ENCODE assay signal across 31 cellular contexts in genomic region chr11:87879118-87879517, GRCh38.
A peak's percentile ranks its signal among the peaks of the same experiment; 100 is the strongest.
DNase-seq lines count a peak whose midpoint lies in the region; ATAC-seq and TF ChIP-seq lines count a peak whose summit lies in the region.
"Had no signal": no experiment of that assay in that cellular context is flagged by ENCODE, and none has a peak within 500 bp of the region (broad histone marks: within the 10 kb centered on the region; RNA-seq: fewer than 3 reads in every experiment).

No MANE protein-coding gene starts in this region.

- TF ChIP-seq CTCF in AG10803 (conservative IDR thresholded peaks at IDR 0.05; ENCODE audit: low read length) (no peak), HFF-Myc (IDR thresholded peaks at IDR 0.05; ENCODE audit: low read depth, low read length, missing control alignments) (no peak), brain microvascular endothelial cell (IDR thresholded peaks at IDR 0.05; ENCODE audit: low read depth, low read length, missing control alignments) (no peak), fibroblast of villous mesenchyme (IDR thresholded peaks at IDR 0.05; ENCODE audit: insufficient read depth, low read depth, low read length) (no peak)

- no peak overlapping the region for H3K27ac ChIP-seq in brain microvascular endothelial cell
- H3K27ac ChIP-seq: BLaER1, foreskin keratinocyte, left ventricle myocardium inferior, pancreas, testis, uterus, VCaP had no signal

- H3K36me3 ChIP-seq in brain microvascular endothelial cell (replicated peaks) = no peaks in the 10 kb centered on the region
- H3K36me3 ChIP-seq: BLaER1, left ventricle myocardium inferior, pancreas, uterus had no signal

- in situ Hi-C loops in brain microvascular endothelial cell (cut with HindIII; ENCODE audit: low pct_ligation_motif_present, low sequenced_read_pairs) = no loop called here

- DNase-seq in AG10803 (ENCODE audit: low read depth) (peak; percentile 65), HFF-Myc (ENCODE audit: extremely low read depth, low read depth) (peak; percentile 41), brain microvascular endothelial cell (peak; percentile 43), fibroblast of villous mesenchyme (ENCODE audit: low read depth) (peak; percentile 21), NCI-H2081 (lab: John Stamatoyannopoulos, UW) (no peak), inferior parietal cortex (ENCODE audit: extremely low spot score) (no peak)
- DNase-seq: activated CD4-positive, alpha-beta T cell treated with anti-CD3 and anti-CD28 coated beads, Interleukin-2, amount 10 ng/mL, durations not matched to agents 24 days and 14 days; activated naive CD4-positive, alpha-beta T cell treated with anti-CD3 and anti-CD28 coated beads, Interleukin-2, amount 10 ng/mL, durations not matched to agents 7 days and 5 days; activated T-cell treated with anti-CD3 and anti-CD28 coated beads, Interleukin-2, amount 50 U/mL, for 72 hours; COR-L47; DMS79; foreskin keratinocyte; Kasumi-1; left ventricle myocardium inferior; midbrain; NCI-H1092; NCI-H1930; NCI-H2227 treated with DMSO at 0.1 percent for 48 hours; NCI-H774; pancreas; right cardiac atrium; stimulated activated CD4-positive, alpha-beta T cell treated with anti-CD3 and anti-CD28 coated beads, Interleukin-12 subunit alpha, Interleukin-12 subunit beta, amount 100 ng/mL, for 4 hours; stimulated activated CD4-positive, alpha-beta T cell treated with anti-CD3 and anti-CD28 coated beads, Interleukin-4, amount 100 ng/mL, for 24 hours; stimulated activated naive B cell treated with anti-CD40 and anti-IgM and Interleukin-4, amounts not matched to agents 10 μg/mL and 1 μg/mL and 100 μg/mL, for 72 hours; testis; uterus had no signal

- ATAC-seq in HG03159 (IDR thresholded peaks at IDR 0.05; ENCODE audit: unreplicated experiment) = no peak
- no peak for ATAC-seq in HG02884 (IDR thresholded peaks at IDR 0.05; ENCODE audit: unreplicated experiment)
- ATAC-seq: activated T-cell treated with anti-CD3 and anti-CD28 coated beads, Interleukin-2, amount 50 U/mL, for 72 hours; pancreas; right cardiac atrium; Right ventricle myocardium inferior; stimulated activated naive B cell treated with anti-CD40 and anti-IgM and Interleukin-4, amounts not matched to agents 10 μg/mL and 1 μg/mL and 100 μg/mL, for 72 hours had no signal

- H3K27me3 ChIP-seq in brain microvascular endothelial cell (replicated peaks) = no peaks in the 10 kb centered on the region
- H3K27me3 ChIP-seq: BLaER1, foreskin keratinocyte, pancreas, testis, uterus had no signal

- H3K4me3 ChIP-seq in AG10803 (ENCODE audit: low read length) (no peak overlapping the region), HFF-Myc (replicated peaks; ENCODE audit: low read depth, low read length) (no peak overlapping the region), brain microvascular endothelial cell (ENCODE audit: low read depth, low read length) (no peak overlapping the region), fibroblast of villous mesenchyme (ENCODE audit: low read depth, low read length) (no peak overlapping the region)
- H3K4me3 ChIP-seq: BLaER1, left ventricle myocardium inferior, pancreas, testis, uterus had no signal

Comparison
In these comparisons a context has a peak if more than half of its experiments do, and no peak if none do; other contexts are left out.
1. DNase-seq: peak in AG10803 (single experiment), HFF-Myc (single experiment), brain microvascular endothelial cell (single experiment) and fibroblast of villous mesenchyme (single experiment); none in NCI-H2081 (0 of 2) and inferior parietal cortex (single experiment).